ENCODE assay signal across 21 cellular contexts in the genomic region with DNA sequence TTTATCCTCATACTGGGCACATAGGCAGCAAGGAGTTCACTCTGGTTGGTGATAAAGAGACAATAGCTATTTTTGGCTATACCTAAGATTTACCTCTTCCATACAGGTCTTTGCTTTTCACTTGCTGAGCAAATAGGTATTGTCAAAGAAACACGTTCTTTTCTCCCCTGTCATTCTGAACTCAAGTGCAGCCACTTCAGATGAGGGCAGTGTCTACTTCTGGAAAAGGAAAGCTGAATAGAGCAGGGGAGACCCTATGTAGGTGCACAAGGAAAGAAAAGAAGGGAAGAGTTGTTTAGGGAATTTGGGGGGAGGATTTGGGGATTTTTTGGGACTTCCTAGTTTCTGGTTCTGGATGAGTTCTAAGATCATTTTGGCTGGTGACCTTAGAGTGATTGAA.
"Had no signal": no experiment of that assay in that cellular context is flagged by ENCODE, and none has a peak within 500 bp of the region (broad histone marks: within the 10 kb centered on the region; RNA-seq: fewer than 3 reads in every experiment).

No MANE protein-coding gene starts in this region.

- H3K9me3 Mint-ChIP-seq: activated CD8-positive, alpha-beta T cell treated with anti-CD3 and anti-CD28 coated beads for 36 hours; activated naive CD4-positive, alpha-beta T cell treated with anti-CD3 and anti-CD28 coated beads, Interleukin-2, amount 50 U/mL, for 24 hours had no signal

- H3K4me2 ChIP-seq: SK-N-SH had no signal

- H3K4me3 Mint-ChIP-seq: activated CD8-positive, alpha-beta T cell treated with anti-CD3 and anti-CD28 coated beads for 36 hours; activated naive CD4-positive, alpha-beta T cell treated with anti-CD3 and anti-CD28 coated beads, Interleukin-2, amount 50 U/mL, for 24 hours had no signal

- H3K27ac ChIP-seq: coronary artery, SJCRH30, VCaP had no signal

- H3K9me2 ChIP-seq: SK-N-SH had no signal

- H3K36me3 Mint-ChIP-seq: activated naive CD4-positive, alpha-beta T cell treated with anti-CD3 and anti-CD28 coated beads, Interleukin-2, amount 50 U/mL, for 24 hours had no signal

- DNase-seq: activated CD4-positive, CD25-positive, alpha-beta regulatory T cell; activated CD8-positive, alpha-beta memory T cell treated with anti-CD3 and anti-CD28 coated beads, Interleukin-2, amount 50 U/mL, for 48 hours; activated CD8-positive, alpha-beta T cell treated with anti-CD3 and anti-CD28 coated beads for 36 hours; activated T-cell treated with anti-CD3 and anti-CD28 coated beads, Interleukin-2, amount 50 U/mL, for 1 hour; aorta; central memory CD4-positive, alpha-beta T cell; Karpas-422; NCI-H1048; NCI-H1694 treated with DMSO at 0.1 percent for 48 hours; NCI-H2029 treated with DMSO at 0.1 percent for 48 hours; NCI-H774; OCI-M1; RPMI8226; SJCRH30; SK-N-SH; T-helper 1 cell had no signal

- H3K4me1 Mint-ChIP-seq: activated naive CD4-positive, alpha-beta T cell treated with anti-CD3 and anti-CD28 coated beads, Interleukin-2, amount 50 U/mL, for 24 hours had no signal

- H3K36me3 ChIP-seq: SJCRH30 had no signal

- H3K9ac ChIP-seq: SK-N-SH had no signal

- H3K27ac Mint-ChIP-seq: activated CD8-positive, alpha-beta T cell treated with anti-CD3 and anti-CD28 coated beads for 36 hours; activated naive CD4-positive, alpha-beta T cell treated with anti-CD3 and anti-CD28 coated beads, Interleukin-2, amount 50 U/mL, for 24 hours had no signal

- H3K4me3 ChIP-seq: coronary artery, SJCRH30 had no signal

- ATAC-seq: activated CD8-positive, alpha-beta T cell treated with anti-CD3 and anti-CD28 coated beads for 36 hours; Panc1; Right ventricle myocardium inferior had no signal

- H3K9me3 ChIP-seq: SJCRH30, SK-N-SH had no signal

- H3K4me1 ChIP-seq: SJCRH30 had no signal
